26 cellular contexts compared by ENCODE assay signal in the genomic region with DNA sequence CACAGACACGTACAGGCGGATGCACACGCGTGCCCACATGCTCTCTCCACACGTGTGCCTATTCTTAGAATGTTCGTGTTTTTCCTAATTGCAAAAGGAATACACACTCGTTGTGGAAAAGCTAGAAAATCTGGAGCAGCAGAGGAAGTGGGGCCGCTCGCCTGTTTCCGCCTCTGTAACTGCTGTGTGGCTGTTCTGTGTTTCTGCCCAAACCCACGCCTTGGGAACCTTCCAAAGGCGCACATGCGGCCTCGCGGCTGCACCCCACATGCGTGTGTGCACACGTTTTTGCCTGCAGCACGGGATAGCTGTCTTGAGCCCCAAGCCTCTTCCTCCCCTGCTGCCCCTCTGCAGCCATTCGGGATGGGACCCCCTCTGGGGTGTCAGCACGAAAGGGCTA. TPM values are rescaled to one million over a fixed set of nuclear protein-coding genes. Genes with fewer than 3 reads are reported as not detected.
DNase-seq lines count a peak whose midpoint lies in the region.
"Had no signal": no experiment of that assay in that cellular context is flagged by ENCODE, and none has a peak within 500 bp of the region (broad histone marks: within the 10 kb centered on the region; RNA-seq: fewer than 3 reads in every experiment).

No MANE protein-coding gene starts in this region.

- 0 out of 2 replicates have a peak overlapping the region, but pooled peaks have one; percentile 26 for H3K9ac ChIP-seq in BLaER1
- no peak overlapping the region for H3K9ac ChIP-seq in HUES6 (ENCODE audit: low read length)

- H3K27me3 ChIP-seq in BLaER1 = no peaks in the 10 kb centered on the region
- no peaks in the 10 kb centered on the region for H3K27me3 ChIP-seq in HUES6 (ENCODE audit: control insufficient read depth, insufficient read depth, low read length)
- no peaks in the 10 kb centered on the region for H3K27me3 ChIP-seq in CD8-positive, alpha-beta memory T cell (ENCODE audit: insufficient read depth, low read length, poor library complexity, severe bottlenecking)

- peak overlapping the region; percentile 62 for H3K27ac ChIP-seq in BLaER1
- H3K27ac ChIP-seq in HUES6 (ENCODE audit: low read depth, low read length) = 0 out of 2 replicates have a peak overlapping the region, but pooled peaks have one; percentile 26
- H3K27ac ChIP-seq in CD8-positive, alpha-beta memory T cell (ENCODE audit: low read depth, low read length) = no peak overlapping the region

- H3K4me3 Mint-ChIP-seq in CD8-positive, alpha-beta memory T cell = no peak overlapping the region
- H3K4me3 Mint-ChIP-seq: CD4-positive, CD25-positive, alpha-beta regulatory T cell had no signal

- no peaks in the 10 kb centered on the region for H3K9me3 Mint-ChIP-seq in CD8-positive, alpha-beta memory T cell
- H3K9me3 Mint-ChIP-seq: CD4-positive, CD25-positive, alpha-beta regulatory T cell had no signal

- H3K9me3 ChIP-seq in BLaER1 (no peaks in the 10 kb centered on the region), HUES6 (ENCODE audit: control insufficient read depth, insufficient read depth, low read depth, low read length) (no peaks in the 10 kb centered on the region)
- H3K9me3 ChIP-seq in CD8-positive, alpha-beta memory T cell (ENCODE audit: low read length) = no peaks in the 10 kb centered on the region

- CTCF ChIA-PET in CD8-positive, alpha-beta memory T cell (lab: Charles Lee) = interaction anchor here (2.1 kb wide), 1 partner anchor 8 kb away, joined by 7 read pairs; no protein-coding TSS in a partner anchor

- H3K4me1 Mint-ChIP-seq in CD8-positive, alpha-beta memory T cell = peaks cover 0 to 4% (median 3%) of the 10 kb centered on the region in 3 donors

- DNase-seq in inferior parietal cortex (ENCODE audit: extremely low spot score) = peak; percentile 29
- peak; percentile 1 for DNase-seq in retina
- no peak for DNase-seq in CD8-positive, alpha-beta memory T cell
- DNase-seq in activated CD8-positive, alpha-beta memory T cell treated with anti-CD3 and anti-CD28 coated beads, Interleukin-2, amount 50 U/mL, for 4 hours = no peak
- no peak for DNase-seq in stimulated activated CD4-positive, alpha-beta T cell treated with anti-CD3 and anti-CD28 coated beads, Interleukin-4, amount 100 ng/mL, for 1 hour
- DNase-seq: AML-193; CD4-positive, CD25-positive, alpha-beta regulatory T cell; COR-L47; DMS 273 treated with DMSO at 0.1 percent for 48 hours; DND-41; GOT3; MM.1S; NCI-H1048; NCI-H1417 treated with DMSO at 0.1 percent for 48 hours; NCI-H187; NCI-H2107; NCI-H446 treated with DMSO at 0.1 percent for 48 hours; NCI-H526 treated with DMSO at 0.1 percent for 48 hours; Right ventricle myocardium superior had no signal

- POLR2A ChIA-PET in CD8-positive, alpha-beta memory T cell (lab: Charles Lee) = no interaction called here

- H3K36me3 ChIP-seq in BLaER1 (peaks cover 80% of the 10 kb centered on the region), HUES6 (ENCODE audit: control insufficient read depth, insufficient read depth, low read length) (peaks cover 40% of the 10 kb centered on the region)
- H3K36me3 ChIP-seq in CD8-positive, alpha-beta memory T cell (ENCODE audit: insufficient read depth, low read length) = no peaks in the 10 kb centered on the region

- H3K4me2 ChIP-seq in BLaER1 = peak overlapping the region; percentile 74

- H4K20me1 ChIP-seq in BLaER1 = peaks cover 83% of the 10 kb centered on the region

- H3K36me3 Mint-ChIP-seq in CD8-positive, alpha-beta memory T cell = peaks cover 0 to 4% (median 0%) of the 10 kb centered on the region in 3 donors
- H3K36me3 Mint-ChIP-seq: CD4-positive, CD25-positive, alpha-beta regulatory T cell had no signal

- peaks cover 47% of the 10 kb centered on the region for H3K4me1 ChIP-seq in BLaER1
- H3K4me1 ChIP-seq in HUES6 (ENCODE audit: control insufficient read depth, insufficient read depth, low read length) = peaks cover 9% of the 10 kb centered on the region; the same call in 1 of the 2 replicates
- no peaks in the 10 kb centered on the region for H3K4me1 ChIP-seq in CD8-positive, alpha-beta memory T cell (ENCODE audit: insufficient read depth, low read length)

- peak overlapping the region in 1 of 8 donors; percentile 47 for H3K27ac Mint-ChIP-seq in CD8-positive, alpha-beta memory T cell

- H3K4me3 ChIP-seq in BLaER1 (no peak overlapping the region), HUES6 (ENCODE audit: low read depth, low read length) (no peak overlapping the region)
- H3K4me3 ChIP-seq in CD8-positive, alpha-beta memory T cell (ENCODE audit: low read length) = no peak overlapping the region
- H3K4me3 ChIP-seq: K562 had no signal

- no peaks in the 10 kb centered on the region for H3K27me3 Mint-ChIP-seq in CD8-positive, alpha-beta memory T cell
- H3K27me3 Mint-ChIP-seq: CD4-positive, CD25-positive, alpha-beta regulatory T cell had no signal

RNA-seq across cellular contexts. Expression of a gene that starts 12.2 kb away (rescaled TPM):
- total RNA-seq in CD8-positive, alpha-beta memory T cell = 10 to 100 TPM; 26.4 to 26.8 TPM
- 1.0 TPM for polyA plus RNA-seq in CD8-positive, alpha-beta memory T cell
- total RNA-seq: A172, SK-MEL-5 had no signal

RNA-seq across cellular contexts. Expression of a gene that starts 26.8 kb away (rescaled TPM):
- 10 to 100 TPM; 44.9 to 45.5 TPM for total RNA-seq in CD8-positive, alpha-beta memory T cell
- polyA plus RNA-seq in CD8-positive, alpha-beta memory T cell = 19.0 TPM

RNA-seq across cellular contexts. Expression of a gene that starts 38.4 kb away (rescaled TPM):
- 10 to 100 TPM; 55.3 to 57.3 TPM for total RNA-seq in CD8-positive, alpha-beta memory T cell
- polyA plus RNA-seq in CD8-positive, alpha-beta memory T cell = 39.0 TPM

RNA-seq across cellular contexts. Expression of a gene that starts 42.1 kb away (rescaled TPM):
- not detected for total RNA-seq in CD8-positive, alpha-beta memory T cell
- not detected for polyA plus RNA-seq in CD8-positive, alpha-beta memory T cell
- total RNA-seq: A172; CD4-positive, CD25-positive, alpha-beta regulatory T cell; K562; Right ventricle myocardium superior; RPMI7951; SK-MEL-5 had no signal
- polyA plus RNA-seq: AG04450; CD4-positive, CD25-positive, alpha-beta regulatory T cell; K562 had no signal

Comparison
In these comparisons a context has a peak if more than half of its experiments do, and no peak if none do; other contexts are left out.
1. DNase-seq: peak in inferior parietal cortex (single experiment) and retina (single experiment); none in CD8-positive, alpha-beta memory T cell (0 of 5), activated CD8-positive, alpha-beta memory T cell treated with anti-CD3 and anti-CD28 coated beads, Interleukin-2, amount 50 U/mL, for 4 hours (single experiment) and stimulated activated CD4-positive, alpha-beta T cell treated with anti-CD3 and anti-CD28 coated beads, Interleukin-4, amount 100 ng/mL, for 1 hour (single experiment).